9 cellular contexts compared by ENCODE assay signal in genomic region chr1:161099090-161099802, GRCh38. TPM values are rescaled to one million over a fixed set of nuclear protein-coding genes. Genes with fewer than 3 reads are reported as not detected.
A peak's percentile ranks its signal among the peaks of the same experiment; 100 is the strongest.
DNase-seq lines count a peak whose midpoint lies in the region; ATAC-seq lines count a peak whose summit lies in the region.
"Had no signal": no experiment of that assay in that cellular context is flagged by ENCODE, and none has a peak within 500 bp of the region (broad histone marks: within the 10 kb centered on the region; RNA-seq: fewer than 3 reads in every experiment).

No MANE protein-coding gene starts in this region.

- H3K9ac ChIP-seq in iPS-18a (ENCODE audit: low read length), result peak overlapping the region; percentile 72

- H3K36me3 ChIP-seq in iPS-18a (ENCODE audit: control insufficient read depth, low read depth, low read length), result peaks cover 15% of the 10 kb centered on the region

- no peaks in the 10 kb centered on the region for H3K9me3 ChIP-seq in iPS-18a (ENCODE audit: control insufficient read depth, low read depth, low read length)

- H3K9me3 Mint-ChIP-seq in activated CD4-positive, alpha-beta memory T cell treated with anti-CD3 and anti-CD28 coated beads, Interleukin-2, amount 10 ng/mL, durations not matched to agents 7 days and 5 days, result no peaks in the 10 kb centered on the region

- peaks cover 23% of the 10 kb centered on the region for H3K4me1 Mint-ChIP-seq in activated CD4-positive, alpha-beta memory T cell treated with anti-CD3 and anti-CD28 coated beads, Interleukin-2, amount 10 ng/mL, durations not matched to agents 7 days and 5 days

- H3K27me3 ChIP-seq in iPS-18a (ENCODE audit: control insufficient read depth, insufficient read depth, low read length), result no peaks in the 10 kb centered on the region

- POLR2A ChIA-PET in activated CD4-positive, alpha-beta memory T cell treated with anti-CD3 and anti-CD28 coated beads, Interleukin-2, amount 10 ng/mL, durations not matched to agents 7 days and 5 days (lab: Charles Lee), result interaction anchor here (1.0 to 9.5 kb wide), 7 partner anchors 18 to 255 kb away, joined by 3 to 142 read pairs (median 13); partner anchors contain the start of genes ARHGAP30, F11R, NIT1 and PFDN2

- H3K27ac ChIP-seq in iPS-18a (ENCODE audit: low read length), result no peak overlapping the region

- peaks cover 4% of the 10 kb centered on the region for H3K27me3 Mint-ChIP-seq in activated CD4-positive, alpha-beta memory T cell treated with anti-CD3 and anti-CD28 coated beads, Interleukin-2, amount 10 ng/mL, durations not matched to agents 7 days and 5 days

- peak overlapping the region; percentile 68 for H3K4me3 Mint-ChIP-seq in activated CD4-positive, alpha-beta memory T cell treated with anti-CD3 and anti-CD28 coated beads, Interleukin-2, amount 10 ng/mL, durations not matched to agents 7 days and 5 days

- CTCF ChIA-PET in activated CD4-positive, alpha-beta memory T cell treated with anti-CD3 and anti-CD28 coated beads, Interleukin-2, amount 10 ng/mL, durations not matched to agents 7 days and 5 days (lab: Charles Lee), result interaction anchor here (0.9 to 7.5 kb wide), 11 partner anchors 13 to 147 kb away, joined by 3 to 128 read pairs (median 6); partner anchors contain the start of genes ARHGAP30, NIT1, PFDN2 and PPOX

- H3K4me3 ChIP-seq in iPS-18a (ENCODE audit: low read length), result peak overlapping the region; percentile 70

- H3K27ac Mint-ChIP-seq in activated CD4-positive, alpha-beta memory T cell treated with anti-CD3 and anti-CD28 coated beads, Interleukin-2, amount 10 ng/mL, durations not matched to agents 7 days and 5 days, result peak overlapping the region; percentile 58

- H3K4me1 ChIP-seq in iPS-18a (ENCODE audit: control insufficient read depth, low read depth, low read length), result no peaks in the 10 kb centered on the region

- no peak for ATAC-seq in HG02798 (IDR thresholded peaks at IDR 0.05; ENCODE audit: poor library complexity, unreplicated experiment)

- peaks cover 29% of the 10 kb centered on the region for H3K36me3 Mint-ChIP-seq in activated CD4-positive, alpha-beta memory T cell treated with anti-CD3 and anti-CD28 coated beads, Interleukin-2, amount 10 ng/mL, durations not matched to agents 7 days and 5 days (ENCODE audit: low read depth)

- DNase-seq in DMS 273 (lab: John Stamatoyannopoulos, UW; ENCODE audit: unreplicated experiment) (peak; percentile 40), DMS 273 treated with DMSO at 0.1 percent for 48 hours (lab: John Stamatoyannopoulos, UW) (no peak), NCI-H2029 treated with DMSO at 0.1 percent for 48 hours (lab: John Stamatoyannopoulos, UW) (no peak)
- no peak for DNase-seq in activated CD4-positive, alpha-beta memory T cell treated with anti-CD3 and anti-CD28 coated beads, Interleukin-2, amount 10 ng/mL, durations not matched to agents 7 days and 5 days
- peak; percentile 21 for DNase-seq in stimulated activated CD8-positive, alpha-beta memory T cell treated with anti-CD3 and anti-CD28 coated beads, Interleukin-4, amount 100 ng/mL, for 48 hours
- no peak for DNase-seq in stimulated activated CD4-positive, alpha-beta T cell treated with anti-CD3 and anti-CD28 coated beads, Interleukin-12 subunit alpha, Interleukin-12 subunit beta, amount 100 ng/mL, for 4 hours
- DNase-seq: 8988T had no signal

RNA-seq across cellular contexts. Expression of gene KLHDC9, which starts 1.1 kb away (rescaled TPM):
- 1 to 10 TPM; 1.2 TPM for total RNA-seq in activated CD4-positive, alpha-beta memory T cell treated with anti-CD3 and anti-CD28 coated beads, Interleukin-2, amount 10 ng/mL, durations not matched to agents 7 days and 5 days

RNA-seq across cellular contexts. Expression of gene NECTIN4, which starts 9.9 kb away (rescaled TPM):
- total RNA-seq in activated CD4-positive, alpha-beta memory T cell treated with anti-CD3 and anti-CD28 coated beads, Interleukin-2, amount 10 ng/mL, durations not matched to agents 7 days and 5 days, result not detected

RNA-seq across cellular contexts. Expression of gene PFDN2, which starts 18.6 kb away (rescaled TPM):
- total RNA-seq in activated CD4-positive, alpha-beta memory T cell treated with anti-CD3 and anti-CD28 coated beads, Interleukin-2, amount 10 ng/mL, durations not matched to agents 7 days and 5 days, result 10 to 100 TPM; 76.6 to 78.8 TPM

RNA-seq across cellular contexts. Expression of gene NIT1, which starts 18.7 kb away (rescaled TPM):
- 10 to 100 TPM; 50.8 to 51.5 TPM for total RNA-seq in activated CD4-positive, alpha-beta memory T cell treated with anti-CD3 and anti-CD28 coated beads, Interleukin-2, amount 10 ng/mL, durations not matched to agents 7 days and 5 days

RNA-seq across cellular contexts. Expression of gene ARHGAP30, which starts 29.6 kb away (rescaled TPM):
- total RNA-seq in activated CD4-positive, alpha-beta memory T cell treated with anti-CD3 and anti-CD28 coated beads, Interleukin-2, amount 10 ng/mL, durations not matched to agents 7 days and 5 days, result 100 to 1,000 TPM; 331 to 339 TPM

Comparison
In these comparisons a context has a peak if more than half of its experiments do, and no peak if none do; other contexts are left out.
1. DNase-seq: peak in DMS 273 (single experiment) and stimulated activated CD8-positive, alpha-beta memory T cell treated with anti-CD3 and anti-CD28 coated beads, Interleukin-4, amount 100 ng/mL, for 48 hours (single experiment); none in DMS 273 treated with DMSO at 0.1 percent for 48 hours (single experiment), activated CD4-positive, alpha-beta memory T cell treated with anti-CD3 and anti-CD28 coated beads, Interleukin-2, amount 10 ng/mL, durations not matched to agents 7 days and 5 days (single experiment), stimulated activated CD4-positive, alpha-beta T cell treated with anti-CD3 and anti-CD28 coated beads, Interleukin-12 subunit alpha, Interleukin-12 subunit beta, amount 100 ng/mL, for 4 hours (single experiment) and NCI-H2029 treated with DMSO at 0.1 percent for 48 hours (single experiment).